ENCODE assay signal across 17 cellular contexts in genomic region chr11:130101661-130102060, GRCh38. TPM values are rescaled to one million over a fixed set of nuclear protein-coding genes. Genes with fewer than 3 reads are reported as not detected.
DNase-seq lines count a peak whose midpoint lies in the region; ATAC-seq and TF ChIP-seq lines count a peak whose summit lies in the region.
"Had no signal": no experiment of that assay in that cellular context is flagged by ENCODE, and none has a peak within 500 bp of the region (broad histone marks: within the 10 kb centered on the region; RNA-seq: fewer than 3 reads in every experiment).

No MANE protein-coding gene starts in this region.

- BruUV-seq in Caco-2 (replicated peaks; lab: Mats Ljungman, UMichigan) (no TSS peak), PC-9 (replicated peaks; lab: Mats Ljungman, UMichigan) (no TSS peak)

- no peak overlapping the region for H2AFZ ChIP-seq in PC-9

- peaks cover 76% of the 10 kb centered on the region for H3K36me3 Mint-ChIP-seq in Caco-2 (ENCODE audit: insufficient read depth, unreplicated experiment)
- H3K36me3 Mint-ChIP-seq in nephron progenitor cell (ENCODE audit: low read depth), result peaks cover 62% of the 10 kb centered on the region
- peaks cover 20% of the 10 kb centered on the region for H3K36me3 Mint-ChIP-seq in endodermal cell (ENCODE audit: low read depth)

- peaks cover 13% of the 10 kb centered on the region; the same call in 1 of the 2 replicates for H3F3A ChIP-seq in PC-9 (ENCODE audit: insufficient read depth, low read depth)

- H3K9ac ChIP-seq in endodermal cell (ENCODE audit: extremely low read depth, low read length, poor library complexity, severe bottlenecking), result no peak overlapping the region

- H3K36me3 ChIP-seq in Caco-2 (ENCODE audit: control insufficient read depth, insufficient read depth, low read length), result 0 out of 2 replicates have a peak, but pooled peaks cover 2% of the 10 kb centered on the region
- H3K36me3 ChIP-seq in gastrocnemius medialis, result no peaks in the 10 kb centered on the region
- peaks cover 52% of the 10 kb centered on the region for H3K36me3 ChIP-seq in endodermal cell (ENCODE audit: control insufficient read depth, insufficient read depth, low read length)
- peaks cover 5% of the 10 kb centered on the region; the same call in 1 of the 2 replicates for H3K36me3 ChIP-seq in PC-9 (ENCODE audit: low read depth)
- H3K36me3 ChIP-seq: SJCRH30 had no signal

- H3K4me1 Mint-ChIP-seq in Caco-2 (ENCODE audit: low read depth, unreplicated experiment) (peaks cover 52% of the 10 kb centered on the region), nephron progenitor cell (peaks cover 29% of the 10 kb centered on the region), endodermal cell (peaks cover 19% of the 10 kb centered on the region)

- CTCF ChIA-PET in Caco-2 (lab: Charles Lee) (interaction anchor here (0.6 kb wide), 1 partner anchor 31 kb away, joined by 3 read pairs; no protein-coding TSS in a partner anchor), PC-9 (lab: Charles Lee) (interaction anchor here (0.6 kb wide), 1 partner anchor 179 kb away, joined by 3 read pairs; no protein-coding TSS in a partner anchor)

- peaks cover 22% of the 10 kb centered on the region for H3K4me1 ChIP-seq in Caco-2
- H3K4me1 ChIP-seq in gastrocnemius medialis, result peaks cover 26 to 30% of the 10 kb centered on the region in 2 donors
- H3K4me1 ChIP-seq in endodermal cell (ENCODE audit: control insufficient read depth, insufficient read depth, low read length), result no peaks in the 10 kb centered on the region
- H3K4me1 ChIP-seq in PC-9 (replicated peaks; ENCODE audit: insufficient read depth), result no peaks in the 10 kb centered on the region

- H3K27ac Mint-ChIP-seq in Caco-2 (ENCODE audit: unreplicated experiment) (peak overlapping the region; percentile 51), nephron progenitor cell (peak overlapping the region; percentile 83), endodermal cell (no peak overlapping the region)

- H3K4me2 ChIP-seq in PC-9, result no peak overlapping the region

- H3K4me3 Mint-ChIP-seq in Caco-2 (ENCODE audit: unreplicated experiment) (no peak overlapping the region), nephron progenitor cell (no peak overlapping the region), endodermal cell (no peak overlapping the region)

- 94 to 100% methylated on average over 2 to 5 of the region's 5 CpGs for WGBS in endodermal cell (ENCODE audit: insufficient coverage in 1 of 2, insufficient read length in 1 of 2), 2 experiments

- no peaks in the 10 kb centered on the region for H3K9me2 ChIP-seq in PC-9 (ENCODE audit: insufficient read depth)

- H3K9me3 ChIP-seq in Caco-2 (no peaks in the 10 kb centered on the region), gastrocnemius medialis (no peaks in the 10 kb centered on the region), endodermal cell (ENCODE audit: control insufficient read depth, low read length) (no peaks in the 10 kb centered on the region), PC-9 (ENCODE audit: insufficient read depth, low read depth) (no peaks in the 10 kb centered on the region)
- H3K9me3 ChIP-seq: SJCRH30 had no signal

- H3K27me3 ChIP-seq in Caco-2 (replicated peaks; ENCODE audit: control insufficient read depth, insufficient read depth, low read length) (no peaks in the 10 kb centered on the region), gastrocnemius medialis (no peaks in the 10 kb centered on the region), endodermal cell (ENCODE audit: control insufficient read depth, insufficient read depth, low read length, poor library complexity, severe bottlenecking) (no peaks in the 10 kb centered on the region), PC-9 (ENCODE audit: insufficient read depth, low read depth) (no peaks in the 10 kb centered on the region)
- H3K27me3 ChIP-seq: SJCRH30 had no signal

- ATAC-seq in gastrocnemius medialis, result no peak

- H3K9me3 Mint-ChIP-seq in Caco-2 (ENCODE audit: unreplicated experiment) (no peaks in the 10 kb centered on the region), nephron progenitor cell (peaks cover 20% of the 10 kb centered on the region), endodermal cell (no peaks in the 10 kb centered on the region)

- TF ChIP-seq CTCF in Caco-2 (IDR thresholded peaks at IDR 0.05; ENCODE audit: insufficient read depth in 1 of 2, low read depth in 1 of 2, low read length in 1 of 2, severe bottlenecking in 1 of 2, unreplicated experiment in 1 of 2) (no peak), nephron progenitor cell (IDR thresholded peaks at IDR 0.05) (no peak), gastrocnemius medialis (IDR thresholded peaks at IDR 0.05 in 4 of 5, conservative IDR thresholded peaks at IDR 0.05 in 1 of 5) (no peak), endodermal cell (conservative IDR thresholded peaks at IDR 0.05) (no peak), PC-9 (conservative IDR thresholded peaks at IDR 0.05) (no peak)

- no peak overlapping the region for H3K4me3 ChIP-seq in Caco-2 (ENCODE audit: low read depth, low read length)
- H3K4me3 ChIP-seq in gastrocnemius medialis, result no peak overlapping the region
- no peak overlapping the region for H3K4me3 ChIP-seq in endodermal cell (ENCODE audit: low read length)
- H3K4me3 ChIP-seq in PC-9, result no peak overlapping the region
- H3K4me3 ChIP-seq: SJCRH30 had no signal

- peaks cover 24% of the 10 kb centered on the region for H4K20me1 ChIP-seq in PC-9 (ENCODE audit: insufficient read depth)

- H3K27ac ChIP-seq in gastrocnemius medialis (no peak overlapping the region), endodermal cell (ENCODE audit: low read depth, low read length) (no peak overlapping the region), PC-9 (no peak overlapping the region)
- H3K27ac ChIP-seq: HL-60, SJCRH30 had no signal

- DNase-seq in Caco-2 (no peak), SK-N-DZ (ENCODE audit: low spot score) (peak; percentile 64), dermis blood vessel endothelial cell (peak; percentile 37), nephron progenitor cell (no peak), gastrocnemius medialis (no peak), endodermal cell (no peak), PC-9 (no peak)
- DNase-seq: EL; HCEC 1CT; NCI-H1417; NCI-H2029; NCI-H2171; NCI-H446; NK-92 treated with Interleukin-12 subunit alpha and Interleukin-12 subunit beta, amount 100 ng/mL, for 24 hours; SJCRH30 had no signal

- no peak for TF ChIP-seq POLR2A in gastrocnemius medialis (IDR thresholded peaks at IDR 0.05)

- peaks cover 95% of the 10 kb centered on the region for H3K79me2 ChIP-seq in PC-9 (ENCODE audit: low read depth)

- intact Hi-C loops in Caco-2 (cut with micrococcal nuclease; ENCODE audit: unreplicated experiment) (no loop called here), gastrocnemius medialis (cut with DNase I; ENCODE audit: low total_unique reads) (no loop called here), PC-9 (cut with micrococcal nuclease; ENCODE audit: unreplicated experiment) (no loop called here)

- POLR2A ChIA-PET in Caco-2 (lab: Charles Lee), result no interaction called here
- POLR2A ChIA-PET in PC-9 (lab: Charles Lee; ENCODE audit: unreplicated experiment), result no interaction called here

- in situ Hi-C loops in gastrocnemius medialis (cut with MboI; ENCODE audit: low sequenced_read_pairs in 4 of 4), result no loop called here

- H3K27me3 Mint-ChIP-seq in Caco-2 (ENCODE audit: insufficient read depth, unreplicated experiment), result no peaks in the 10 kb centered on the region
- H3K27me3 Mint-ChIP-seq in nephron progenitor cell (ENCODE audit: low read depth, poor library complexity), result no peaks in the 10 kb centered on the region
- no peaks in the 10 kb centered on the region for H3K27me3 Mint-ChIP-seq in endodermal cell (ENCODE audit: insufficient read depth)

RNA-seq across cellular contexts. Expression of gene APLP2, which starts 32.0 kb away (rescaled TPM):
- total RNA-seq in Caco-2 (2022) (1,761 and 2,076 TPM in 2 replicates), dermis blood vessel endothelial cell (986 and 1,136 TPM in 2 replicates), gastrocnemius medialis (100 to 1,000 TPM in 1 of 4 donors, 10 to 100 TPM in 3; 80.4 to 110 (median 82.1) TPM), endodermal cell (100 to 1,000 TPM; 821 to 864 TPM), PC-9 (2021) (306 and 350 TPM in 2 replicates)
- 113 and 122 TPM in 2 replicates for polyA plus RNA-seq in SK-N-DZ (2014; cell fraction: cytosol; rRNA removed)
- 120 and 142 TPM in 2 replicates for polyA plus RNA-seq in SK-N-DZ (2014; cell fraction: nucleus; rRNA removed)
- 422 TPM for polyA plus RNA-seq in endodermal cell (2013, experiment 1 of 2)
- 467 TPM for polyA plus RNA-seq in endodermal cell (2013, experiment 2 of 2)

RNA-seq across cellular contexts. Expression of gene ST14, which starts 57.9 kb away (rescaled TPM):
- total RNA-seq in Caco-2 (2022) (298 and 304 TPM in 2 replicates), dermis blood vessel endothelial cell (0.14 and 0.34 TPM in 2 replicates), gastrocnemius medialis (1 to 10 TPM in 3 of 4 donors, under 1 TPM in 1; 0.20 to 2.2 (median 1.3) TPM), endodermal cell (10 to 100 TPM; 17.5 to 21.7 TPM), PC-9 (2021) (139 and 141 TPM in 2 replicates)
- not detected in 2 replicates for polyA plus RNA-seq in SK-N-DZ (2014; cell fraction: cytosol; rRNA removed)
- 0.42 TPM in 1 of 2 replicates, not detected in the other for polyA plus RNA-seq in SK-N-DZ (2014; cell fraction: nucleus; rRNA removed)
- 1.7 TPM for polyA plus RNA-seq in endodermal cell (2013, experiment 1 of 2)
- polyA plus RNA-seq in endodermal cell (2013, experiment 2 of 2), result 1.3 TPM
- total RNA-seq: LHCN-M2 had no signal

Comparison
In these comparisons a context has a peak if more than half of its experiments do, and no peak if none do; other contexts are left out.
1. DNase-seq: peak in SK-N-DZ (single experiment) and dermis blood vessel endothelial cell (single experiment); none in Caco-2 (0 of 2), nephron progenitor cell (single experiment), gastrocnemius medialis (0 of 2), endodermal cell (single experiment) and PC-9 (0 of 2).
2. RNA of gene ST14, which starts 57.9 kb away (total RNA-seq): 298 to 304 TPM in Caco-2, 139 to 141 TPM in PC-9 and 17.5 to 21.7 TPM in endodermal cell; 0.20 to 2.2 TPM in gastrocnemius medialis and 0.14 to 0.34 TPM in dermis blood vessel endothelial cell; every median in the first group is over 4 times any median in the second.